ENCODE assay signal across 11 cellular contexts in the genomic region with DNA sequence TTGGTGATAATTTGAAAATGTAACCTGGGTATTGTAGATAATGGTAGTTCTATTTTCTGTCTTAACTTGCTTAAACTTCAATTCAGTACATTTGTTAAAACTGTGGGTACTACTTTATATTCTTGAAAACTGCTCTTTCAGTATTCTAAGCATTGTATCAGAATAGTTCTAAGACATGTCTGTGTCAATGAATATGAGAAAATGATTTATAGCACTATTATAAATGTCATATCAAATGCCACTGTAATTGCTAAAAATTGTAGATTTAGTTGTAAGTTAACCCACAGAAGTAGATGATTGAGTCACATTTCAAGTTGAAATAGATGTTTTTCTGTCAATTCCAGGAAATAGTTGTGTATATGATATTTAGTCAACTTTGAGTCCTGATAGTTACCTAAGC. TPM values are rescaled to one million over a fixed set of nuclear protein-coding genes. Genes with fewer than 3 reads are reported as not detected.
DNase-seq lines count a peak whose midpoint lies in the region; ATAC-seq, FAIRE-seq and TF ChIP-seq lines count a peak whose summit lies in the region.
"Had no signal": no experiment of that assay in that cellular context is flagged by ENCODE, and none has a peak within 500 bp of the region (broad histone marks: within the 10 kb centered on the region; RNA-seq: fewer than 3 reads in every experiment).

No MANE protein-coding gene starts in this region.

- H3K27ac ChIP-seq in left ventricle myocardium inferior (replicated peaks) (no peak overlapping the region), keratinocyte (ENCODE audit: control insufficient read depth, insufficient read depth, low read length) (no peak overlapping the region), thyroid gland (no peak overlapping the region)

- no peaks in the 10 kb centered on the region for H4K20me1 ChIP-seq in keratinocyte (ENCODE audit: control insufficient read depth, extremely low read depth, insufficient read depth, low read length)

- H3K9me3 ChIP-seq in left ventricle myocardium inferior (replicated peaks): no peaks in the 10 kb centered on the region
- H3K9me3 ChIP-seq in keratinocyte (ENCODE audit: control insufficient read depth, low read depth, low read length): no peaks in the 10 kb centered on the region
- H3K9me3 ChIP-seq in thyroid gland: no peaks in the 10 kb centered on the region

- no peak for FAIRE-seq in keratinocyte (lab: Jason Lieb, UNC)

- H3K4me1 Mint-ChIP-seq in activated T-helper 17 cell treated with anti-CD3 and anti-CD28 coated beads, Interleukin-2, amount 50 U/mL, for 72 hours: peaks cover 11% of the 10 kb centered on the region
- H3K4me1 Mint-ChIP-seq in type B pancreatic cell (ENCODE audit: unreplicated experiment): peaks cover 31% of the 10 kb centered on the region

- H3K4me1 ChIP-seq in left ventricle myocardium inferior (peaks cover 50% of the 10 kb centered on the region), keratinocyte (ENCODE audit: control insufficient read depth, extremely low read depth, insufficient read depth, low read length) (peaks cover 14% of the 10 kb centered on the region), thyroid gland (peaks cover 12 to 25% of the 10 kb centered on the region in 2 donors)

- H3K36me3 Mint-ChIP-seq in activated T-helper 17 cell treated with anti-CD3 and anti-CD28 coated beads, Interleukin-2, amount 50 U/mL, for 72 hours (ENCODE audit: low read depth): peaks cover 53% of the 10 kb centered on the region
- peaks cover 11% of the 10 kb centered on the region for H3K36me3 Mint-ChIP-seq in type B pancreatic cell

- H3K9me3 Mint-ChIP-seq in activated T-helper 17 cell treated with anti-CD3 and anti-CD28 coated beads, Interleukin-2, amount 50 U/mL, for 72 hours: no peaks in the 10 kb centered on the region
- H3K9me3 Mint-ChIP-seq in type B pancreatic cell: no peaks in the 10 kb centered on the region

- DNase-seq in left ventricle myocardium inferior (no peak), Right ventricle myocardium inferior (ENCODE audit: missing footprints) (no peak), keratinocyte (ENCODE audit: low read depth, low spot score) (no peak), type B pancreatic cell (ENCODE audit: extremely low spot score, unreplicated experiment) (no peak), HCEC 1CT (no peak), thyroid gland (no peak)
- no peak for DNase-seq in stimulated activated CD4-positive, alpha-beta T cell treated with anti-CD3 and anti-CD28 coated beads, Interleukin-2, amount 100 ng/mL, for 24 hours
- DNase-seq: amniotic stem cell; MV-4-11; stimulated activated CD4-positive, alpha-beta T cell treated with anti-CD3 and anti-CD28 coated beads, Interleukin-4, amount 100 ng/mL, for 1 hour had no signal

- TF ChIP-seq CTCF in left ventricle myocardium inferior (IDR thresholded peaks at IDR 0.05; ENCODE audit: borderline replicate concordance) (no peak), keratinocyte (optimal IDR thresholded peaks at IDR 0.05 in 1 of 3, IDR thresholded peaks at IDR 0.05 in 1 of 3, conservative IDR thresholded peaks at IDR 0.05 in 1 of 3; ENCODE audit: extremely low read depth in 1 of 3, insufficient read depth in 2 of 3, low read length in 3 of 3) (no peak), type B pancreatic cell (conservative IDR thresholded peaks at IDR 0.05) (no peak), thyroid gland (IDR thresholded peaks at IDR 0.05) (no peak)

- H3K27me3 Mint-ChIP-seq in activated T-helper 17 cell treated with anti-CD3 and anti-CD28 coated beads, Interleukin-2, amount 50 U/mL, for 72 hours: no peaks in the 10 kb centered on the region
- H3K27me3 Mint-ChIP-seq in type B pancreatic cell: no peaks in the 10 kb centered on the region

- no peaks in the 10 kb centered on the region for H3K9me1 ChIP-seq in keratinocyte (ENCODE audit: control insufficient read depth, extremely low read depth, insufficient read depth, low read length)

- no peak for TF ChIP-seq POLR2A in thyroid gland (IDR thresholded peaks at IDR 0.05)

- H3K36me3 ChIP-seq in left ventricle myocardium inferior (peaks cover 12% of the 10 kb centered on the region), keratinocyte (ENCODE audit: control insufficient read depth in 2 of 2, extremely low read depth in 1 of 2, insufficient read depth in 2 of 2, low read length in 2 of 2) (peaks cover 0 to 7% of the 10 kb centered on the region in 2 experiments), thyroid gland (peaks cover 0 to 2% of the 10 kb centered on the region in 2 donors)

- H2AFZ ChIP-seq in keratinocyte (ENCODE audit: control insufficient read depth, low read length): no peak overlapping the region

- H3K27me3 ChIP-seq in left ventricle myocardium inferior (ENCODE audit: low read depth): no peaks in the 10 kb centered on the region
- H3K27me3 ChIP-seq in keratinocyte (ENCODE audit: control insufficient read depth, extremely low read depth, insufficient read depth, low read length): no peaks in the 10 kb centered on the region
- no peaks in the 10 kb centered on the region for H3K27me3 ChIP-seq in thyroid gland

- no peak for ATAC-seq in Right ventricle myocardium inferior
- ATAC-seq in activated T-helper 17 cell treated with anti-CD3 and anti-CD28 coated beads, Interleukin-2, amount 50 U/mL, for 72 hours (replicated peaks): no peak

- dilution Hi-C loops in keratinocyte (cut with MboI; ENCODE audit: extremely low pct_ligation_motif_present, low sequenced_read_pairs): no loop called here

- H3K4me2 ChIP-seq in keratinocyte (ENCODE audit: control insufficient read depth, extremely low read depth, insufficient read depth, low read depth, low read length): peak overlapping the region; percentile 72

- peaks cover 54% of the 10 kb centered on the region for H3K79me2 ChIP-seq in keratinocyte (ENCODE audit: control insufficient read depth, insufficient read depth, low read length)

- H3K4me3 ChIP-seq in left ventricle myocardium inferior (peak overlapping the region; percentile 92), keratinocyte (ENCODE audit: control insufficient read depth in 2 of 3, extremely low read depth in 1 of 3, insufficient read depth in 2 of 3, low read depth in 1 of 3, low read length in 3 of 3) (peak overlapping the region; percentile 71 to 91 (median 80)), thyroid gland (replicated peaks in 1 of 3) (no peak overlapping the region)

- H3K27ac Mint-ChIP-seq in activated T-helper 17 cell treated with anti-CD3 and anti-CD28 coated beads, Interleukin-2, amount 50 U/mL, for 72 hours: peak overlapping the region; percentile 95
- peak overlapping the region; percentile 12 for H3K27ac Mint-ChIP-seq in type B pancreatic cell

- peak overlapping the region; percentile 95 for H3K4me3 Mint-ChIP-seq in activated T-helper 17 cell treated with anti-CD3 and anti-CD28 coated beads, Interleukin-2, amount 50 U/mL, for 72 hours
- peak overlapping the region; percentile 94 for H3K4me3 Mint-ChIP-seq in type B pancreatic cell

- peak overlapping the region; percentile 18 for H3K9ac ChIP-seq in keratinocyte (ENCODE audit: control insufficient read depth, extremely low read depth, insufficient read depth, low read length)

- intact Hi-C loops in left ventricle myocardium inferior (cut with micrococcal nuclease): no loop called here
- intact Hi-C loops in Right ventricle myocardium inferior (cut with DNase I): loop anchor here (5.0 kb wide), 1 partner anchor 126 kb away; a partner anchor contains a TSS
- intact Hi-C loops in thyroid gland (cut with DNase I): no loop called here

RNA-seq across cellular contexts. Expression of a gene that starts 2.4 kb away (rescaled TPM):
- 24.2 TPM for total RNA-seq in left ventricle myocardium inferior
- total RNA-seq in Right ventricle myocardium inferior: 22.0 TPM
- total RNA-seq in activated T-helper 17 cell treated with anti-CD3 and anti-CD28 coated beads, Interleukin-2, amount 50 U/mL, for 72 hours: 10 to 100 TPM; 12.5 to 20.7 TPM
- polyA plus RNA-seq in keratinocyte: 8.1 to 19.4 TPM (median 13.4 TPM) in 3 replicates
- polyA plus RNA-seq in keratinocyte (2011; ENCODE audit: low read depth): 3.8 TPM
- polyA plus RNA-seq in keratinocyte (2011; cell fraction: cytosol; rRNA removed): 7.2 and 14.0 TPM in 2 replicates
- polyA plus RNA-seq in keratinocyte (2011; cell fraction: nucleus; rRNA removed): 6.0 and 9.1 TPM in 2 replicates
- 13.6 and 13.7 TPM in 2 replicates for polyA plus RNA-seq in keratinocyte (2012; ENCODE audit: low replicate concordance)
- polyA minus RNA-seq in keratinocyte: 5.2 to 18.2 TPM (median 15.6 TPM) in 3 replicates
- 9.6 TPM for polyA minus RNA-seq in keratinocyte (2011; cell fraction: cytosol; rRNA and poly(A)+ RNA removed)
- 7.6 and 16.7 TPM in 2 replicates for polyA minus RNA-seq in keratinocyte (2011; cell fraction: nucleus; rRNA and poly(A)+ RNA removed)
- 18.6 and 18.9 TPM in 2 replicates for total RNA-seq in type B pancreatic cell (ENCODE audit: low replicate concordance)
- 10 to 100 TPM; 15.6 to 23.9 (median 19.1) TPM for total RNA-seq in thyroid gland

Comparison
In these comparisons a context has a peak if more than half of its experiments do, and no peak if none do; other contexts are left out.
1. H3K4me3 ChIP-seq: peak in left ventricle myocardium inferior (single experiment) and keratinocyte (3 of 3); none in thyroid gland (0 of 3).